In the genomic region with DNA sequence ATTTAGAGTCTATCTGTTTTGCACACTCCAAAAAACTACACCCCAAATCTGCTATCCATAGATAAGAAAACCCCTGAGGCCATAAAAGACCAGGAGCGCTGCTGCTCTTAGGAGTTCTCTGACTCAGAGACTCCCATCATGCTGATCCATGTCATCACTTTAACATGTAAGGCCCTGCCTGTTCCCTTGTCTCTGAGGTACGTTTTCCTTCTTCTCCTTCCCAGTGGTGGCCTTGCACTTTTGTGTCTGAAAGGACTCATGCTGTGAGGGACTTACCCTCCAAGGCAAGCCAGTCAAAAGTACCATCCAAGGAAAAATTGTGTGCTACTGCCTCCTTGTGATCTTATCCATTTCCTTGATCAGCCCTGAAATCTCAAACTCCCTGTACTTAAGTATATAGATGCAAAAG, we compare ENCODE assay signal across 1 cellular context.
TF ChIP-seq lines count a peak whose summit lies in the region.

No MANE protein-coding gene starts in this region.

TF ChIP-seq in WTC11, 78 proteins besides CTCF, POLR2A, EP300 and RAD21 (continued from another document):
- TF ChIP-seq, protein P1, sequence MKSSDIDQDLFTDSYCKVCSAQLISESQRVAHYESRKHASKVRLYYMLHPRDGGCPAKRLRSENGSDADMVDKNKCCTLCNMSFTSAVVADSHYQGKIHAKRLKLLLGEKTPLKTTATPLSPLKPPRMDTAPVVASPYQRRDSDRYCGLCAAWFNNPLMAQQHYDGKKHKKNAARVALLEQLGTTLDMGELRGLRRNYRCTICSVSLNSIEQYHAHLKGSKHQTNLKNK (CRISPR knock-in tag; IDR thresholded peaks at IDR 0.05) = no peak
- TF ChIP-seq AR (CRISPR knock-in tag; IDR thresholded peaks at IDR 0.05) = no peak
- no peak for TF ChIP-seq OVOL2 (CRISPR knock-in tag; IDR thresholded peaks at IDR 0.05; ENCODE audit: borderline replicate concordance)
- no peak for TF ChIP-seq ZNF671 (CRISPR knock-in tag; IDR thresholded peaks at IDR 0.05)
- TF ChIP-seq E2F5 (CRISPR knock-in tag; IDR thresholded peaks at IDR 0.05) = no peak
